ENCODE assay signal across 20 cellular contexts in genomic region chr11:83649468-83649915, GRCh38.
"Had no signal": no experiment of that assay in that cellular context is flagged by ENCODE, and none has a peak within 500 bp of the region (broad histone marks: within the 10 kb centered on the region; RNA-seq: fewer than 3 reads in every experiment).

No MANE protein-coding gene starts in this region.

- ATAC-seq: activated CD8-positive, alpha-beta T cell treated with anti-CD3 and anti-CD28 coated beads, Interleukin-2, amount 10 ng/mL, durations not matched to agents 7 days and 5 days; body of pancreas; right cardiac atrium; stimulated activated naive CD8-positive, alpha-beta T cell treated with anti-CD3 and anti-CD28 coated beads, Interleukin-15, amount 100 ng/mL, for 72 hours; T-helper 17 cell had no signal

- H3K9me3 ChIP-seq: body of pancreas, upper lobe of left lung had no signal

- H3K36me3 ChIP-seq: upper lobe of left lung had no signal

- H3K27me3 ChIP-seq: body of pancreas, upper lobe of left lung had no signal

- H3K4me1 ChIP-seq: body of pancreas, upper lobe of left lung had no signal

- H3K27ac ChIP-seq: body of pancreas, coronary artery, upper lobe of left lung had no signal

- DNase-seq: activated B cell treated with CpG ODN at 0.5 μM for 24 hours; activated CD4-positive, alpha-beta T cell treated with anti-CD3 and anti-CD28 coated beads, Interleukin-2, amount 10 ng/mL, durations not matched to agents 24 days and 14 days; activated CD8-positive, alpha-beta memory T cell treated with anti-CD3 and anti-CD28 coated beads, Interleukin-2, amount 50 U/mL, for 4 hours; activated CD8-positive, alpha-beta T cell treated with anti-CD3 and anti-CD28 coated beads, Interleukin-2, amount 10 ng/mL, durations not matched to agents 7 days and 5 days; activated gamma-delta T cell treated with Interleukin-2 at 50 U/mL for 16 hours; activated naive CD8-positive, alpha-beta T cell treated with anti-CD3 and anti-CD28 coated beads for 36 hours; activated T-cell treated with anti-CD3 and anti-CD28 coated beads, Interleukin-2, amount 50 U/mL, for 48 hours; amygdala; body of pancreas; central memory CD4-positive, alpha-beta T cell; effector CD4-positive, alpha-beta T cell; hypothalamus; naive B cell; right cardiac atrium; stimulated activated naive CD8-positive, alpha-beta T cell treated with anti-CD3 and anti-CD28 coated beads, Interleukin-15, amount 100 ng/mL, for 72 hours; T-helper 17 cell; upper lobe of left lung had no signal

- H3K4me2 ChIP-seq: smooth muscle cell had no signal

- H3K4me3 ChIP-seq: body of pancreas, coronary artery, lung, smooth muscle cell, upper lobe of left lung had no signal
